In the genomic region with DNA sequence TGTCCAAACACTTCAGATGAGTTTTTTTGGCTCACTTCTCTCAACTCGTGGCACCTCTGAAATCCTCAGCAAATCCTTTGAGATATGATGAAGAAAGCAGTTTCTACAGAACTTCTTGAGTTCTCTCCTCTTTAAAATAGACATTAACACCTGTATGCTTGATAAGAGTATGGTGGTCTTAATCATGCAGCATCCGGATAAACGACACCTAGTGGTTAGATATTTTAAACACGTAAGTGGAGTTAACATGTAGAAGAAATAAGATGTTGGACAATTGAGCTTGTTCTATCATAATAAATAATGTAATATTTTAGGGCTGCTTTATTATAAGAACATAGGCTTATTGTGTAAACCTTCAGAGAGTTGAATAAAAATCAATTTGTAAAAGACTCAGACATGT, we compare ENCODE assay signal across 15 cellular contexts.
DNase-seq lines count a peak whose midpoint lies in the region; ATAC-seq and TF ChIP-seq lines count a peak whose summit lies in the region.
"Had no signal": no experiment of that assay in that cellular context is flagged by ENCODE, and none has a peak within 500 bp of the region (broad histone marks: within the 10 kb centered on the region; RNA-seq: fewer than 3 reads in every experiment).

No MANE protein-coding gene starts in this region.

- peaks cover 4% of the 10 kb centered on the region; the same call in 1 of the 2 replicates for H3K9me3 ChIP-seq in Karpas-422 (ENCODE audit: low read length)
- H3K9me3 ChIP-seq: thoracic aorta had no signal

- no peaks in the 10 kb centered on the region for H3K9me2 ChIP-seq in Karpas-422 (replicated peaks; ENCODE audit: insufficient read depth, low read length)

- no peak overlapping the region for H3K4me3 ChIP-seq in Karpas-422 (ENCODE audit: low read length)
- H3K4me3 ChIP-seq: thoracic aorta had no signal

- H3K36me3 Mint-ChIP-seq in nephron (ENCODE audit: low read depth), result no peaks in the 10 kb centered on the region
- H3K36me3 Mint-ChIP-seq: activated CD4-positive, alpha-beta memory T cell treated with anti-CD3 and anti-CD28 coated beads for 36 hours; CD8-positive, alpha-beta T cell had no signal

- no peaks in the 10 kb centered on the region for H4K20me1 ChIP-seq in Karpas-422 (ENCODE audit: insufficient read depth, low read depth, low read length)

- no peak overlapping the region for H2AFZ ChIP-seq in Karpas-422 (ENCODE audit: low read length)

- no peaks in the 10 kb centered on the region for H3K79me2 ChIP-seq in Karpas-422 (ENCODE audit: low read length)

- H3K27ac ChIP-seq in Karpas-422 (ENCODE audit: low read length) (no peak overlapping the region), VCaP (no peak overlapping the region)
- H3K27ac ChIP-seq: thoracic aorta had no signal

- no peaks in the 10 kb centered on the region for H3K27me3 Mint-ChIP-seq in nephron (ENCODE audit: low read depth)
- H3K27me3 Mint-ChIP-seq: activated CD4-positive, alpha-beta memory T cell treated with anti-CD3 and anti-CD28 coated beads for 36 hours; dendritic cell treated with granulocyte-macrophage colony-stimulating factor and Interleukin-4, amounts not matched to agents 40 ng/mL and 50 ng/mL, for 4 days had no signal

- H3K4me1 Mint-ChIP-seq in nephron, result no peaks in the 10 kb centered on the region

- no peak overlapping the region for H3K4me2 ChIP-seq in Karpas-422 (ENCODE audit: low read depth, low read length, poor library complexity, severe bottlenecking)

- no peak overlapping the region for H3K4me3 Mint-ChIP-seq in nephron
- H3K4me3 Mint-ChIP-seq: activated CD4-positive, alpha-beta memory T cell treated with anti-CD3 and anti-CD28 coated beads for 36 hours; CD8-positive, alpha-beta T cell; dendritic cell treated with granulocyte-macrophage colony-stimulating factor and Interleukin-4, amounts not matched to agents 40 ng/mL and 50 ng/mL, for 4 days had no signal

- ATAC-seq in GM19324 (IDR thresholded peaks at IDR 0.05; ENCODE audit: low FRiP score, unreplicated experiment), result no peak
- ATAC-seq: CD8-positive, alpha-beta T cell; left ventricle myocardium superior had no signal

- H3K27ac Mint-ChIP-seq in nephron, result no peak overlapping the region
- H3K27ac Mint-ChIP-seq: activated CD4-positive, alpha-beta memory T cell treated with anti-CD3 and anti-CD28 coated beads for 36 hours; CD8-positive, alpha-beta T cell; dendritic cell treated with granulocyte-macrophage colony-stimulating factor and Interleukin-4, amounts not matched to agents 40 ng/mL and 50 ng/mL, for 4 days had no signal

- H3K4me1 ChIP-seq in Karpas-422 (ENCODE audit: low read length), result no peaks in the 10 kb centered on the region

- TF ChIP-seq CTCF in VCaP (conservative IDR thresholded peaks at IDR 0.05) (peak; percentile 64), nephron (IDR thresholded peaks at IDR 0.05; ENCODE audit: unreplicated experiment in 3 of 3) (peak; percentile 19 to 42 (median 34))

- no peak overlapping the region for H3K9ac ChIP-seq in Karpas-422 (ENCODE audit: low read length)

- H3K9me3 Mint-ChIP-seq in nephron, result no peaks in the 10 kb centered on the region
- H3K9me3 Mint-ChIP-seq: activated CD4-positive, alpha-beta memory T cell treated with anti-CD3 and anti-CD28 coated beads for 36 hours; CD8-positive, alpha-beta T cell; dendritic cell treated with granulocyte-macrophage colony-stimulating factor and Interleukin-4, amounts not matched to agents 40 ng/mL and 50 ng/mL, for 4 days had no signal

- H3K27me3 ChIP-seq in Karpas-422 (ENCODE audit: low read length), result no peaks in the 10 kb centered on the region

- no peaks in the 10 kb centered on the region for H3K36me3 ChIP-seq in Karpas-422 (ENCODE audit: insufficient read depth, low read length)
- H3K36me3 ChIP-seq: thoracic aorta had no signal

- DNase-seq in ELR (ENCODE audit: low read depth), result peak; percentile 40
- peak; percentile 44 for DNase-seq in Karpas-422
- no peak for DNase-seq in NOMO-1 (lab: John Stamatoyannopoulos, UW; ENCODE audit: unreplicated experiment in 2 of 2)
- DNase-seq in activated effector memory CD4-positive, alpha-beta T cell treated with anti-CD3 and anti-CD28 coated beads, Interleukin-2, amount 50 U/mL, for 16 hours, result no peak
- DNase-seq: activated CD4-positive, alpha-beta memory T cell treated with anti-CD3 and anti-CD28 coated beads for 36 hours; CD8-positive, alpha-beta T cell; hippocampal formation; left ventricle myocardium superior; NCI-H1105 treated with DMSO at 0.1 percent for 48 hours; NCI-H446 treated with DMSO at 0.1 percent for 48 hours had no signal

Comparison
In these comparisons a context has a peak if more than half of its experiments do, and no peak if none do; other contexts are left out.
1. DNase-seq: peak in ELR (single experiment) and Karpas-422 (single experiment); none in NOMO-1 (0 of 2) and activated effector memory CD4-positive, alpha-beta T cell treated with anti-CD3 and anti-CD28 coated beads, Interleukin-2, amount 50 U/mL, for 16 hours (single experiment).